ENCODE assay signal across 11 cellular contexts in genomic region chr4:140047017-140047640, GRCh38.
DNase-seq lines count a peak whose midpoint lies in the region; ATAC-seq and TF ChIP-seq lines count a peak whose summit lies in the region.
"Had no signal": no experiment of that assay in that cellular context is flagged by ENCODE, and none has a peak within 500 bp of the region (broad histone marks: within the 10 kb centered on the region; RNA-seq: fewer than 3 reads in every experiment).

No MANE protein-coding gene starts in this region.

- H3K36me3 Mint-ChIP-seq in chondrocyte (ENCODE audit: low read depth): no peaks in the 10 kb centered on the region

- no peak overlapping the region for H3K4me3 Mint-ChIP-seq in chondrocyte (ENCODE audit: unreplicated experiment)
- H3K4me3 Mint-ChIP-seq: activated T-cell treated with anti-CD3 and anti-CD28 coated beads, Interleukin-2, amount 50 U/mL, for 72 hours had no signal

- H3K27me3 Mint-ChIP-seq in chondrocyte (ENCODE audit: low read depth): no peaks in the 10 kb centered on the region

- peak; percentile 11 for DNase-seq in M059J (ENCODE audit: low read depth)
- DNase-seq in coronary artery (ENCODE audit: low spot score): peak; percentile 80
- peak; percentile 38 for DNase-seq in superior temporal gyrus (ENCODE audit: extremely low spot score)
- DNase-seq in chondrocyte (ENCODE audit: low spot score): no peak
- DNase-seq in activated CD4-positive, alpha-beta T cell treated with anti-CD3 and anti-CD28 coated beads for 1 hour: no peak
- no peak for DNase-seq in CD1c-positive myeloid dendritic cell (ENCODE audit: extremely low spot score)
- DNase-seq: activated T-cell treated with anti-CD3 and anti-CD28 coated beads, Interleukin-2, amount 50 U/mL, for 72 hours; HCEC 1CT; T1000 had no signal

- H3K27ac ChIP-seq in coronary artery (peak overlapping the region; percentile 65 to 66), iPS-18a (ENCODE audit: low read length) (no peak overlapping the region)

- no peaks in the 10 kb centered on the region for H3K9me3 Mint-ChIP-seq in chondrocyte (ENCODE audit: low read depth)

- TF ChIP-seq CTCF in coronary artery (IDR thresholded peaks at IDR 0.05) (no peak), chondrocyte (IDR thresholded peaks at IDR 0.05) (no peak)

- H3K36me3 ChIP-seq in iPS-18a (ENCODE audit: control insufficient read depth, low read depth, low read length): no peaks in the 10 kb centered on the region

- peaks cover 48% of the 10 kb centered on the region for H3K4me1 ChIP-seq in iPS-18a (ENCODE audit: control insufficient read depth, low read depth, low read length)

- H3K27me3 ChIP-seq in iPS-18a (ENCODE audit: control insufficient read depth, insufficient read depth, low read length): no peaks in the 10 kb centered on the region

- ATAC-seq in GM19023 (IDR thresholded peaks at IDR 0.05; ENCODE audit: unreplicated experiment): no peak
- ATAC-seq: activated T-cell treated with anti-CD3 and anti-CD28 coated beads, Interleukin-2, amount 50 U/mL, for 72 hours had no signal

- H3K9ac ChIP-seq in iPS-18a (ENCODE audit: low read length): peak overlapping the region; percentile 34

- H3K4me3 ChIP-seq in coronary artery: peak overlapping the region; percentile 59
- H3K4me3 ChIP-seq in iPS-18a (ENCODE audit: low read length): peak overlapping the region; percentile 31

- peaks cover 62% of the 10 kb centered on the region for H3K4me1 Mint-ChIP-seq in chondrocyte (ENCODE audit: low read depth)

- no peak overlapping the region for H3K27ac Mint-ChIP-seq in chondrocyte (ENCODE audit: unreplicated experiment)
- H3K27ac Mint-ChIP-seq: activated T-cell treated with anti-CD3 and anti-CD28 coated beads, Interleukin-2, amount 50 U/mL, for 72 hours had no signal

- no peaks in the 10 kb centered on the region for H3K9me3 ChIP-seq in iPS-18a (ENCODE audit: control insufficient read depth, low read depth, low read length)

Comparison
In these comparisons a context has a peak if more than half of its experiments do, and no peak if none do; other contexts are left out.
1. DNase-seq: peak in M059J (single experiment), coronary artery (single experiment) and superior temporal gyrus (single experiment); none in chondrocyte (single experiment), activated CD4-positive, alpha-beta T cell treated with anti-CD3 and anti-CD28 coated beads for 1 hour (single experiment) and CD1c-positive myeloid dendritic cell (single experiment).